In genomic region chr17:45155029-45155428, GRCh38 we compare ENCODE assay signal across 19 cellular contexts. TPM values are rescaled to one million over a fixed set of nuclear protein-coding genes. Genes with fewer than 3 reads are reported as not detected.
DNase-seq lines count a peak whose midpoint lies in the region; ATAC-seq and TF ChIP-seq lines count a peak whose summit lies in the region.
"Had no signal": no experiment of that assay in that cellular context is flagged by ENCODE, and none has a peak within 500 bp of the region (broad histone marks: within the 10 kb centered on the region; RNA-seq: fewer than 3 reads in every experiment).

No MANE protein-coding gene starts in this region.

- CTCF ChIA-PET in MCF 10A (lab: Yijun Ruan, JAX) (interaction anchor here (0.6 to 1.9 kb wide), 9 partner anchors 16 to 650 kb away, joined by 3 to 23 read pairs (median 4); partner anchors contain the start of gene ACBD4), mammary epithelial cell (lab: Charles Lee; ENCODE audit: low non-redundant PET) (interaction anchor here (0.7 kb wide), 1 partner anchor 19 kb away, joined by 38 read pairs; the partner anchor contains the start of gene ACBD4)

- no peaks in the 10 kb centered on the region for H3K27me3 ChIP-seq in mammary epithelial cell (ENCODE audit: insufficient read depth, low read length)
- no peaks in the 10 kb centered on the region for H3K27me3 ChIP-seq in esophagus muscularis mucosa
- H3K27me3 ChIP-seq in gastrocnemius medialis = no peaks in the 10 kb centered on the region
- H3K27me3 ChIP-seq in spleen (replicated peaks in 1 of 7) = no peaks in the 10 kb centered on the region
- H3K27me3 ChIP-seq: adrenal gland, SJSA1, testis had no signal

- no peak overlapping the region for H3K9ac ChIP-seq in mammary epithelial cell (ENCODE audit: insufficient read depth, low read length)

- H3K4me3 ChIP-seq in mammary epithelial cell (replicated peaks in 1 of 3; ENCODE audit: insufficient read depth in 1 of 3, low read depth in 2 of 3, low read length in 3 of 3) (no peak overlapping the region), esophagus muscularis mucosa (no peak overlapping the region), gastrocnemius medialis (no peak overlapping the region), spleen (no peak overlapping the region)
- H3K4me3 ChIP-seq: adrenal gland, SJSA1, testis had no signal

- H3K9me3 ChIP-seq in mammary epithelial cell (replicated peaks; ENCODE audit: insufficient read depth, low read length) (no peaks in the 10 kb centered on the region), esophagus muscularis mucosa (no peaks in the 10 kb centered on the region), gastrocnemius medialis (no peaks in the 10 kb centered on the region), spleen (no peaks in the 10 kb centered on the region)
- H3K9me3 ChIP-seq: adrenal gland, SJSA1, testis had no signal

- H4K20me1 ChIP-seq in mammary epithelial cell (ENCODE audit: insufficient read depth, low read length) = no peaks in the 10 kb centered on the region

- H2AFZ ChIP-seq in mammary epithelial cell (ENCODE audit: low read depth, low read length) = no peak overlapping the region

- TF ChIP-seq CTCF in MCF 10A (IDR thresholded peaks at IDR 0.05; ENCODE audit: unreplicated experiment) (no peak), mammary epithelial cell (conservative IDR thresholded peaks at IDR 0.05 in 1 of 2, IDR thresholded peaks at IDR 0.05 in 1 of 2; ENCODE audit: extremely low read depth in 1 of 2, insufficient read depth in 1 of 2, low read depth in 1 of 2, low read length in 2 of 2) (no peak), esophagus muscularis mucosa (IDR thresholded peaks at IDR 0.05) (no peak), gastrocnemius medialis (IDR thresholded peaks at IDR 0.05 in 4 of 5, conservative IDR thresholded peaks at IDR 0.05 in 1 of 5) (no peak), GM13977 (IDR thresholded peaks at IDR 0.05; ENCODE audit: extremely low read depth, insufficient read depth, missing control alignments) (no peak), spleen (IDR thresholded peaks at IDR 0.05 in 8 of 11, conservative IDR thresholded peaks at IDR 0.05 in 3 of 11) (no peak)

- H3K9me3 Mint-ChIP-seq in MCF 10A (ENCODE audit: unreplicated experiment) = no peaks in the 10 kb centered on the region
- H3K9me3 Mint-ChIP-seq: activated T-cell treated with anti-CD3 and anti-CD28 coated beads, Interleukin-2, amount 50 U/mL, for 4 hours; CD8-positive, alpha-beta memory T cell had no signal

- no peaks in the 10 kb centered on the region for H3K27me3 Mint-ChIP-seq in MCF 10A (ENCODE audit: insufficient read depth, unreplicated experiment)
- H3K27me3 Mint-ChIP-seq: CD8-positive, alpha-beta memory T cell had no signal

- peaks cover 42% of the 10 kb centered on the region for H3K36me3 Mint-ChIP-seq in MCF 10A (ENCODE audit: insufficient read depth, unreplicated experiment)

- peaks cover 18% of the 10 kb centered on the region for H3K4me1 ChIP-seq in mammary epithelial cell (ENCODE audit: insufficient read depth, low read length)
- peaks cover 61 to 93% (median 89%) of the 10 kb centered on the region in 4 donors for H3K4me1 ChIP-seq in esophagus muscularis mucosa
- H3K4me1 ChIP-seq in gastrocnemius medialis = peaks cover 62 to 67% of the 10 kb centered on the region in 2 donors
- H3K4me1 ChIP-seq in spleen = peaks cover 46 to 100% (median 63%) of the 10 kb centered on the region in 6 donors

- dilution Hi-C loops in mammary epithelial cell (cut with HindIII; ENCODE audit: low sequenced_read_pairs) = loop anchor here (5.0 to 10.0 kb wide), 3 partner anchors 92 to 240 kb away; partner anchors contain the start of gene MAP3K14

- peaks cover 15% of the 10 kb centered on the region for H3K4me1 Mint-ChIP-seq in MCF 10A (ENCODE audit: insufficient read depth, unreplicated experiment)

- DNase-seq in MCF 10A (ENCODE audit: unreplicated experiment) = peak; percentile 61
- DNase-seq in mammary epithelial cell = no peak
- DNase-seq in RPMI8226 = peak; percentile 1
- DNase-seq in esophagus muscularis mucosa (ENCODE audit: extremely low spot score) = no peak
- DNase-seq in gastrocnemius medialis = no peak
- no peak for DNase-seq in GM13977 (ENCODE audit: low spot score)
- no peak for DNase-seq in spleen
- DNase-seq: activated T-cell treated with anti-CD3 and anti-CD28 coated beads, Interleukin-2, amount 50 U/mL, for 4 hours; CD8-positive, alpha-beta memory T cell; dermis blood vessel endothelial cell; DND-41; NCI-H1417; NCI-H526 treated with DMSO at 0.1 percent for 48 hours; stimulated activated CD4-positive, alpha-beta T cell treated with anti-CD3 and anti-CD28 coated beads, Interleukin-12 subunit alpha, Interleukin-12 subunit beta, amount 100 ng/mL, for 4 hours; T-helper 2 cell; testis had no signal

- intact Hi-C loops in MCF 10A (cut with micrococcal nuclease) (no loop called here), mammary epithelial cell (cut with micrococcal nuclease) (no loop called here), esophagus muscularis mucosa (cut with DNase I) (loop anchor here (5.0 kb wide), 1 partner anchor 42 kb away; no protein-coding TSS in a partner anchor), gastrocnemius medialis (cut with DNase I; ENCODE audit: low total_unique reads) (no loop called here), spleen (cut with DNase I; ENCODE audit: low total_unique reads) (no loop called here)

- H3K79me2 ChIP-seq in mammary epithelial cell (ENCODE audit: insufficient read depth, low read length) = peaks cover 52% of the 10 kb centered on the region

- no peak for TF ChIP-seq POLR2A in esophagus muscularis mucosa (IDR thresholded peaks at IDR 0.05; ENCODE audit: low read depth)
- TF ChIP-seq POLR2A in gastrocnemius medialis (IDR thresholded peaks at IDR 0.05) = no peak
- no peak for TF ChIP-seq POLR2A in spleen (IDR thresholded peaks at IDR 0.05)

- POLR2A ChIA-PET in MCF 10A (lab: Yijun Ruan, JAX) = interaction anchor here (1.3 to 12.7 kb wide), 4 partner anchors 12 to 52 kb away, joined by 3 to 1083 read pairs (median 202); partner anchors contain the start of genes ACBD4 and HEXIM2

- H3K27ac ChIP-seq in mammary epithelial cell (ENCODE audit: insufficient read depth, low read depth, low read length) (no peak overlapping the region), esophagus muscularis mucosa (replicated peaks in 1 of 4) (peak overlapping the region; percentile 12 to 44 (median 20)), gastrocnemius medialis (peak overlapping the region; percentile 1 to 57 (median 50)), spleen (peak overlapping the region in 4 of 8 donors; percentile 3 to 48 (median 36))
- H3K27ac ChIP-seq: SJSA1, testis had no signal

- no peak overlapping the region for H3K4me2 ChIP-seq in mammary epithelial cell (ENCODE audit: insufficient read depth, low read depth, low read length)

- BruUV-seq in MCF 10A (replicated peaks; lab: Mats Ljungman, UMichigan) = no TSS peak
- BruUV-seq in mammary epithelial cell (replicated peaks; lab: Mats Ljungman, UMichigan) = no TSS peak

- no peak overlapping the region for H3K27ac Mint-ChIP-seq in MCF 10A (ENCODE audit: low read depth, unreplicated experiment)

- no peaks in the 10 kb centered on the region for H3K36me3 ChIP-seq in mammary epithelial cell (ENCODE audit: insufficient read depth, low read length)
- H3K36me3 ChIP-seq in esophagus muscularis mucosa = no peaks in the 10 kb centered on the region
- H3K36me3 ChIP-seq in gastrocnemius medialis = no peaks in the 10 kb centered on the region
- H3K36me3 ChIP-seq in spleen = peaks cover 0 to 41% (median 0%) of the 10 kb centered on the region in 6 donors
- H3K36me3 ChIP-seq: adrenal gland had no signal

- ATAC-seq in gastrocnemius medialis (no peak), GM19324 (IDR thresholded peaks at IDR 0.05; ENCODE audit: low FRiP score, unreplicated experiment) (no peak)
- ATAC-seq: activated T-cell treated with anti-CD3 and anti-CD28 coated beads, Interleukin-2, amount 50 U/mL, for 4 hours had no signal

- WGBS in mammary epithelial cell (ENCODE audit: low coverage, missing lambda C conversion rate) = 83% methylated on average over 2 of the region's 4 CpGs
- WGBS in esophagus muscularis mucosa = 94% methylated on average over 4 of the region's 4 CpGs
- WGBS in spleen, 5 donors = 92 to 93% (median 92%) methylated on average over 4 of the region's 4 CpGs

- no peak overlapping the region for H3K4me3 Mint-ChIP-seq in MCF 10A (ENCODE audit: unreplicated experiment)
- H3K4me3 Mint-ChIP-seq: activated T-cell treated with anti-CD3 and anti-CD28 coated beads, Interleukin-2, amount 50 U/mL, for 4 hours had no signal

- TF ChIP-seq EP300 in esophagus muscularis mucosa (IDR thresholded peaks at IDR 0.05) = no peak

- in situ Hi-C loops in mammary epithelial cell (cut with MboI; ENCODE audit: low sequenced_read_pairs in 2 of 2) (no loop called here), gastrocnemius medialis (cut with MboI; ENCODE audit: low sequenced_read_pairs in 4 of 4) (loop anchor here in 1 of 4 donors (25.0 kb wide), 1 partner anchor 93 kb away; the partner anchor contains the start of genes DCAKD and NMT1), GM13977 (cut with MboI; ENCODE audit: low pct_unique_long_range_greater_than_20kb, low sequenced_read_pairs, unreplicated experiment) (no loop called here)

RNA-seq across cellular contexts. Expression of gene HEXIM2, which starts 6.6 kb away (rescaled TPM):
- 5.1 and 7.7 TPM in 2 replicates for total RNA-seq in MCF 10A (2022)
- total RNA-seq in mammary epithelial cell = 1 to 10 TPM; 2.8 to 7.7 TPM
- polyA plus RNA-seq in mammary epithelial cell = 4.0 TPM
- not detected for polyA minus RNA-seq in mammary epithelial cell
- 1 to 10 TPM; 4.0 to 8.4 (median 7.0) TPM for total RNA-seq in esophagus muscularis mucosa
- 10 to 100 TPM; 31.4 to 70.8 (median 64.9) TPM for total RNA-seq in gastrocnemius medialis
- total RNA-seq in spleen = 1 to 10 TPM; 4.0 to 9.4 (median 6.1) TPM
- 10 to 100 TPM in 1 of 3 donors, 1 to 10 TPM in 2; 8.7 to 10.4 (median 9.9) TPM for polyA plus RNA-seq in spleen

RNA-seq across cellular contexts. Expression of gene HEXIM1, which starts 6.8 kb away (rescaled TPM):
- 22.5 and 26.7 TPM in 2 replicates for total RNA-seq in MCF 10A (2022)
- 10 to 100 TPM; 20.5 to 35.2 TPM for total RNA-seq in mammary epithelial cell
- polyA plus RNA-seq in mammary epithelial cell = 16.7 TPM
- polyA minus RNA-seq in mammary epithelial cell = 12.4 TPM
- 10 to 100 TPM; 32.1 to 58.2 (median 45.3) TPM for total RNA-seq in esophagus muscularis mucosa
- total RNA-seq in gastrocnemius medialis = 10 to 100 TPM; 26.3 to 79.6 (median 36.9) TPM
- total RNA-seq in spleen = 10 to 100 TPM; 23.4 to 43.1 (median 27.8) TPM
- polyA plus RNA-seq in spleen = 10 to 100 TPM; 12.9 to 26.7 (median 15.1) TPM

RNA-seq across cellular contexts. Expression of gene ACBD4, which starts 19.5 kb away (rescaled TPM):
- 7.2 and 7.8 TPM in 2 replicates for total RNA-seq in MCF 10A (2022)
- total RNA-seq in mammary epithelial cell = 1 to 10 TPM; 6.5 to 8.1 TPM
- 3.1 TPM for polyA plus RNA-seq in mammary epithelial cell
- 3.4 TPM for polyA minus RNA-seq in mammary epithelial cell
- 10 to 100 TPM; 20.9 to 34.8 (median 23.5) TPM for total RNA-seq in esophagus muscularis mucosa
- 1 to 10 TPM; 2.2 to 3.2 (median 2.5) TPM for total RNA-seq in gastrocnemius medialis
- total RNA-seq in spleen = 10 to 100 TPM; 14.1 to 24.6 (median 20.2) TPM
- polyA plus RNA-seq in spleen = 10 to 100 TPM; 22.8 to 32.8 (median 31.8) TPM

RNA-seq across cellular contexts. Expression of gene PLCD3, which starts 22.7 kb away (rescaled TPM):
- total RNA-seq in MCF 10A (2022) (54.5 and 69.7 TPM in 2 replicates), mammary epithelial cell (100 to 1,000 TPM in 1 of 2 donors, 10 to 100 TPM in 1; 79.4 to 185 TPM), esophagus muscularis mucosa (100 to 1,000 TPM in 2 of 4 donors, 10 to 100 TPM in 2; 49.4 to 154 (median 106) TPM), gastrocnemius medialis (100 to 1,000 TPM in 1 of 4 donors, 10 to 100 TPM in 3; 38.6 to 186 (median 75.1) TPM), spleen (1 to 10 TPM; 2.8 to 9.9 (median 7.1) TPM)
- polyA plus RNA-seq in mammary epithelial cell (171 TPM), spleen (1 to 10 TPM; 1.5 to 3.5 (median 3.4) TPM)
- 166 TPM for polyA minus RNA-seq in mammary epithelial cell

Comparison
In these comparisons a context has a peak if more than half of its experiments do, and no peak if none do; other contexts are left out.
1. DNase-seq: peak in MCF 10A (single experiment) and RPMI8226 (single experiment); none in mammary epithelial cell (single experiment), esophagus muscularis mucosa (single experiment), gastrocnemius medialis (0 of 2), GM13977 (single experiment) and spleen (single experiment).